Comparison of ENCODE assay signal across 8 cellular contexts in genomic region chr2:219453691-219454131, GRCh38. TPM values are rescaled to one million over a fixed set of nuclear protein-coding genes. Genes with fewer than 3 reads are reported as not detected.
DNase-seq lines count a peak whose midpoint lies in the region; ATAC-seq and TF ChIP-seq lines count a peak whose summit lies in the region.

No MANE protein-coding gene starts in this region.

- dilution Hi-C loops in mammary epithelial cell (cut with HindIII; ENCODE audit: low sequenced_read_pairs) = no loop called here

- TF ChIP-seq CTCF in mammary epithelial cell (conservative IDR thresholded peaks at IDR 0.05 in 1 of 2, IDR thresholded peaks at IDR 0.05 in 1 of 2; ENCODE audit: extremely low read depth in 1 of 2, insufficient read depth in 1 of 2, low read depth in 1 of 2, low read length in 2 of 2) = no peak

- H3K9me3 ChIP-seq in mammary epithelial cell (replicated peaks; ENCODE audit: insufficient read depth, low read length) = no peaks in the 10 kb centered on the region
- no peaks in the 10 kb centered on the region for H3K9me3 ChIP-seq in aorta (ENCODE audit: control insufficient read depth, low read length)

- H2AFZ ChIP-seq in mammary epithelial cell (ENCODE audit: low read depth, low read length) = no peak overlapping the region

- no TSS peak for BruUV-seq in mammary epithelial cell (replicated peaks; lab: Mats Ljungman, UMichigan)

- peaks cover 54% of the 10 kb centered on the region for H3K4me1 ChIP-seq in mammary epithelial cell (ENCODE audit: insufficient read depth, low read length)
- peaks cover 2 to 4% of the 10 kb centered on the region in 2 donors for H3K4me1 ChIP-seq in aorta (ENCODE audit: control insufficient read depth in 1 of 2, insufficient read depth in 2 of 2, low read length in 2 of 2)

- H3K27ac ChIP-seq in mammary epithelial cell (ENCODE audit: insufficient read depth, low read depth, low read length) (peak overlapping the region; percentile 89), aorta (ENCODE audit: low read depth in 1 of 2, low read length in 2 of 2) (peak overlapping the region; percentile 76 to 99)

- 0% methylated on average over 2 of the region's 4 CpGs for WGBS in mammary epithelial cell (ENCODE audit: low coverage, missing lambda C conversion rate)
- WGBS in aorta, 2 donors = 0 to 10% methylated on average over 2 to 4 of the region's 4 CpGs

- no peaks in the 10 kb centered on the region for H3K27me3 ChIP-seq in mammary epithelial cell (ENCODE audit: insufficient read depth, low read length)
- no peaks in the 10 kb centered on the region for H3K27me3 ChIP-seq in aorta (ENCODE audit: control insufficient read depth in 1 of 2, insufficient read depth in 2 of 2, low read length in 1 of 2)

- H3K4me3 ChIP-seq in mammary epithelial cell (replicated peaks in 1 of 3; ENCODE audit: insufficient read depth in 1 of 3, low read depth in 2 of 3, low read length in 3 of 3) = no peak overlapping the region
- H3K4me3 ChIP-seq in aorta (ENCODE audit: low read length in 2 of 2) = no peak overlapping the region

- intact Hi-C loops in mammary epithelial cell (cut with micrococcal nuclease) = loop anchor here (5.0 kb wide), 1 partner anchor 234 kb away; no protein-coding TSS in a partner anchor
- intact Hi-C loops in aorta (cut with DNase I) = loop anchor here in 1 of 2 donors (10.0 kb wide), 1 partner anchor 49 kb away; no protein-coding TSS in a partner anchor

- peak overlapping the region; percentile 73 for H3K9ac ChIP-seq in mammary epithelial cell (ENCODE audit: insufficient read depth, low read length)

- CTCF ChIA-PET in mammary epithelial cell (lab: Charles Lee; ENCODE audit: low non-redundant PET) = no interaction called here

- peak overlapping the region; percentile 75 for H3K4me2 ChIP-seq in mammary epithelial cell (ENCODE audit: insufficient read depth, low read depth, low read length)

- in situ Hi-C loops in mammary epithelial cell (cut with MboI; ENCODE audit: low sequenced_read_pairs in 2 of 2) = no loop called here

- no peaks in the 10 kb centered on the region for H4K20me1 ChIP-seq in mammary epithelial cell (ENCODE audit: insufficient read depth, low read length)

- ATAC-seq in aorta (ENCODE audit: low FRiP score) (peak; percentile 67), GM19324 (IDR thresholded peaks at IDR 0.05; ENCODE audit: low FRiP score, unreplicated experiment) (no peak), GM21723 (IDR thresholded peaks at IDR 0.05; ENCODE audit: unreplicated experiment) (no peak), GM18858 (IDR thresholded peaks at IDR 0.05; ENCODE audit: unreplicated experiment) (no peak)

- DNase-seq in NCI-H2196 (lab: John Stamatoyannopoulos, UW; ENCODE audit: unreplicated experiment) (peak; percentile 28), NCI-H2196 treated with DMSO at 0.1 percent for 48 hours (lab: John Stamatoyannopoulos, UW; ENCODE audit: unreplicated experiment) (no peak), mammary epithelial cell (peak; percentile 76), medulla oblongata (ENCODE audit: extremely low spot score) (peak; percentile 73), aorta (peak; percentile 96 to 97)

- H3K36me3 ChIP-seq in mammary epithelial cell (ENCODE audit: insufficient read depth, low read length) = peaks cover 2% of the 10 kb centered on the region
- H3K36me3 ChIP-seq in aorta (ENCODE audit: control insufficient read depth in 1 of 2, insufficient read depth in 2 of 2, low read length in 1 of 2) = peaks cover 0 to 9% of the 10 kb centered on the region in 2 donors

- no peaks in the 10 kb centered on the region for H3K79me2 ChIP-seq in mammary epithelial cell (ENCODE audit: insufficient read depth, low read length)

RNA-seq across cellular contexts. Expression of gene SPEG, which starts 19.1 kb away (rescaled TPM):
- total RNA-seq in mammary epithelial cell (10 to 100 TPM; 47.2 to 77.6 TPM), aorta (100 to 1,000 TPM; 261 to 453 TPM)
- polyA plus RNA-seq in mammary epithelial cell (33.4 TPM), aorta (1,000 to 10,000 TPM in 1 of 2 donors, 10 to 100 TPM in 1; 81.6 to 1,108 TPM)
- polyA minus RNA-seq in mammary epithelial cell = 34.6 TPM

RNA-seq across cellular contexts. Expression of gene DES, which starts 35.5 kb away (rescaled TPM):
- under 1 TPM in 1 of 2 donors, not detected in 1; 0.33 TPM for total RNA-seq in mammary epithelial cell
- 0.07 TPM for polyA plus RNA-seq in mammary epithelial cell
- polyA minus RNA-seq in mammary epithelial cell = not detected
- total RNA-seq in aorta = 100 to 1,000 TPM; 282 to 314 TPM
- 100 to 1,000 TPM in 1 of 2 donors, 10 to 100 TPM in 1; 22.5 to 145 TPM for polyA plus RNA-seq in aorta

RNA-seq across cellular contexts. Expression of gene GMPPA, which starts 45.0 kb away (rescaled TPM):
- 10 to 100 TPM; 37.8 to 50.1 TPM for total RNA-seq in mammary epithelial cell
- polyA plus RNA-seq in mammary epithelial cell = 69.6 TPM
- 90.8 TPM for polyA minus RNA-seq in mammary epithelial cell
- 10 to 100 TPM; 38.5 to 42.3 TPM for total RNA-seq in aorta
- 100 to 1,000 TPM in 1 of 2 donors, 10 to 100 TPM in 1; 17.0 to 135 TPM for polyA plus RNA-seq in aorta

Comparison
In these comparisons a context has a peak if more than half of its experiments do, and no peak if none do; other contexts are left out.
1. RNA of gene DES, which starts 35.5 kb away (total RNA-seq): 282 to 314 TPM in aorta; 0.33 TPM in mammary epithelial cell; every median in the first group is over 100 times any median in the second.